In the genomic region with DNA sequence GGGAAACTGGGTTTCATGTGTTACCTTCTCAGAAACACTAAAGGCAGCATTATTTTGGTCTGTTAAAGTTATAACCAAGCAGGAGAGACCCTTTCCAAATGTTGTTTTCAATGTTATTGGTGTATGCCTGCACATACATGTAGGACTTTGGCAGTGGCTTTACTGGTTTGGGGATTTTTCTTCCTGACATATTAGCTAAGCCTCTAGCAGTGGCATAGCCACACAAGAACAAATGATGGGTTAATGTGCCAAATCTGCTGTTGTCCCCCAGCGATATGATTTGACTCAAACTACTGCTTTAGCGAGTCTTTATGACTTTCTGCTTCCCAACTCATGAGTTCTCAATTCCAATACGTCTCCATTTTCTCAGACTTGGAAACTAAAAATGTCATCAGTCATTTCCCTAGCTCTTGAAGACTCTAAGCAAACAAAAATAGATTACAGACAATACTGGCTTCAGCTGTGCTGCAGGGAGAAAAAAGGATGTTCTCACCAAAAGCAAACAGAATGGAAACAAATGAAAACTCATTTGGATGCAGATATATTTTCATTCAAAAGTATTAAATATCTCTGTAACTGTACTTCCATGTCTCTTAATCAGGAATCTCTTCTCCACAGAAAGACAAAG, we compare ENCODE assay signal across 21 cellular contexts. TPM values are rescaled to one million over a fixed set of nuclear protein-coding genes. Genes with fewer than 3 reads are reported as not detected.
A peak's percentile ranks its signal among the peaks of the same experiment; 100 is the strongest.
DNase-seq lines count a peak whose midpoint lies in the region; ATAC-seq and TF ChIP-seq lines count a peak whose summit lies in the region.
"Had no signal": no experiment of that assay in that cellular context is flagged by ENCODE, and none has a peak within 500 bp of the region (broad histone marks: within the 10 kb centered on the region; RNA-seq: fewer than 3 reads in every experiment).

No MANE protein-coding gene starts in this region.

- no peak overlapping the region for H3K9ac ChIP-seq in stomach smooth muscle (ENCODE audit: low read length in 2 of 2)

- H3K27ac Mint-ChIP-seq in GM23338 = no peak overlapping the region
- H3K27ac Mint-ChIP-seq in activated CD4-positive, alpha-beta T cell treated with anti-CD3 and anti-CD28 coated beads for 36 hours = no peak overlapping the region
- H3K27ac Mint-ChIP-seq: B cell; T-helper 1 cell treated with Interleukin-12 subunit alpha and Interleukin-12 subunit beta and Interleukin-4 antibody, amounts not matched to agents 30 μg/mL and 1 μg/mL, for 36 hours had no signal

- no peaks in the 10 kb centered on the region for H3K9me3 Mint-ChIP-seq in GM23338
- no peaks in the 10 kb centered on the region for H3K9me3 Mint-ChIP-seq in activated CD4-positive, alpha-beta T cell treated with anti-CD3 and anti-CD28 coated beads for 36 hours (ENCODE audit: low read depth)
- H3K9me3 Mint-ChIP-seq: T-helper 1 cell treated with Interleukin-12 subunit alpha and Interleukin-12 subunit beta and Interleukin-4 antibody, amounts not matched to agents 30 μg/mL and 1 μg/mL, for 36 hours had no signal

- peaks cover 51% of the 10 kb centered on the region for H3K4me1 Mint-ChIP-seq in GM23338
- no peaks in the 10 kb centered on the region for H3K4me1 Mint-ChIP-seq in activated CD4-positive, alpha-beta T cell treated with anti-CD3 and anti-CD28 coated beads for 36 hours
- H3K4me1 Mint-ChIP-seq: B cell had no signal

- H3K27ac ChIP-seq in GM23338 (ENCODE audit: low read depth) (peak overlapping the region; percentile 68), stomach smooth muscle (ENCODE audit: low read length) (peak overlapping the region; percentile 89)
- H3K27ac ChIP-seq: breast epithelium had no signal

- CTCF ChIA-PET in activated CD4-positive, alpha-beta T cell treated with anti-CD3 and anti-CD28 coated beads for 36 hours (lab: Charles Lee) = interaction anchor here (1.0 to 1.4 kb wide), 4 partner anchors 15 to 45 kb away, joined by 3 to 4 read pairs (median 3); no protein-coding TSS in a partner anchor

- no peaks in the 10 kb centered on the region for H3K9me3 ChIP-seq in stomach smooth muscle (ENCODE audit: control insufficient read depth in 2 of 2, low read length in 2 of 2)
- H3K9me3 ChIP-seq: breast epithelium, tibial artery had no signal

- H3K4me3 Mint-ChIP-seq in GM23338 = no peak overlapping the region
- no peak overlapping the region for H3K4me3 Mint-ChIP-seq in activated CD4-positive, alpha-beta T cell treated with anti-CD3 and anti-CD28 coated beads for 36 hours
- H3K4me3 Mint-ChIP-seq: B cell; T-helper 1 cell treated with Interleukin-12 subunit alpha and Interleukin-12 subunit beta and Interleukin-4 antibody, amounts not matched to agents 30 μg/mL and 1 μg/mL, for 36 hours had no signal

- H3K4me1 ChIP-seq in GM23338 (ENCODE audit: insufficient read depth) (peaks cover 34% of the 10 kb centered on the region), stomach smooth muscle (ENCODE audit: control insufficient read depth, insufficient read depth, low read length) (peaks cover 51% of the 10 kb centered on the region)
- H3K4me1 ChIP-seq: breast epithelium had no signal

- ATAC-seq in GM23338 (no peak), GM21447 (IDR thresholded peaks at IDR 0.05; ENCODE audit: unreplicated experiment) (no peak)
- ATAC-seq in activated CD4-positive, alpha-beta T cell treated with anti-CD3 and anti-CD28 coated beads for 36 hours = no peak

- POLR2A ChIA-PET in activated CD4-positive, alpha-beta T cell treated with anti-CD3 and anti-CD28 coated beads for 36 hours (lab: Charles Lee) = no interaction called here

- H2AFZ ChIP-seq in GM23338 = no peak overlapping the region

- peaks cover 44% of the 10 kb centered on the region for H3K36me3 Mint-ChIP-seq in GM23338 (ENCODE audit: low read depth)
- H3K36me3 Mint-ChIP-seq in activated CD4-positive, alpha-beta T cell treated with anti-CD3 and anti-CD28 coated beads for 36 hours (ENCODE audit: low read depth) = peaks cover 3% of the 10 kb centered on the region

- TF ChIP-seq CTCF in GM23338 (conservative IDR thresholded peaks at IDR 0.05; ENCODE audit: low read depth in 2 of 2) (no peak), fibroblast of villous mesenchyme (IDR thresholded peaks at IDR 0.05; ENCODE audit: insufficient read depth, low read depth, low read length) (no peak)

- peaks cover 8% of the 10 kb centered on the region; the same call in 1 of the 2 replicates for H3K36me3 ChIP-seq in GM23338 (ENCODE audit: insufficient read depth)
- H3K36me3 ChIP-seq in stomach smooth muscle (ENCODE audit: control insufficient read depth in 2 of 2, insufficient read depth in 2 of 2, low read length in 2 of 2) = peaks cover 33 to 44% of the 10 kb centered on the region in 2 donors
- H3K36me3 ChIP-seq: breast epithelium had no signal

- no peaks in the 10 kb centered on the region for H3K79me2 ChIP-seq in GM23338 (replicated peaks; ENCODE audit: insufficient read depth)

- H3K4me3 ChIP-seq in GM23338 (no peak overlapping the region), fibroblast of villous mesenchyme (ENCODE audit: low read depth, low read length) (no peak overlapping the region), stomach smooth muscle (ENCODE audit: low read length in 2 of 2) (no peak overlapping the region)
- H3K4me3 ChIP-seq: breast epithelium, tibial artery had no signal

- no peaks in the 10 kb centered on the region for H3K9me2 ChIP-seq in GM23338 (ENCODE audit: insufficient read depth)

- no peaks in the 10 kb centered on the region for H4K20me1 ChIP-seq in GM23338 (replicated peaks; ENCODE audit: insufficient read depth)

- H3K27me3 ChIP-seq in GM23338 (ENCODE audit: insufficient read depth) (no peaks in the 10 kb centered on the region), stomach smooth muscle (ENCODE audit: control insufficient read depth in 1 of 2, insufficient read depth in 2 of 2, low read length in 2 of 2) (no peaks in the 10 kb centered on the region)
- H3K27me3 ChIP-seq: breast epithelium, tibial artery had no signal

- DNase-seq in GM23338 (ENCODE audit: low spot score) (no peak), NCI-H345 (lab: John Stamatoyannopoulos, UW) (peak; percentile 36), fibroblast of villous mesenchyme (ENCODE audit: low read depth) (peak; percentile 30), NOMO-1 treated with dmso at 0.1 percent for 144 hours (lab: John Stamatoyannopoulos, UW; ENCODE audit: unreplicated experiment) (no peak)
- DNase-seq in activated CD4-positive, alpha-beta T cell treated with anti-CD3 and anti-CD28 coated beads for 36 hours = no peak
- DNase-seq: activated CD4-positive, alpha-beta T cell treated with anti-CD3 and anti-CD28 coated beads, Interleukin-2, amount 50 U/mL, for 4 hours; activated effector memory CD4-positive, alpha-beta T cell treated with anti-CD3 and anti-CD28 coated beads, Interleukin-2, amount 50 U/mL, for 16 hours; erythroblast; mammary epithelial cell; NCI-H1417; NCI-H2171 treated with DMSO at 0.1 percent for 48 hours; NCI-H774; SIG-M5; stimulated activated CD4-positive, alpha-beta T cell treated with anti-CD3 and anti-CD28 coated beads, Interleukin-1b, Interleukin-23, amount 100 ng/mL, for 48 hours; stimulated activated naive CD4-positive, alpha-beta T cell; tibial artery had no signal

- no peaks in the 10 kb centered on the region for H3K27me3 Mint-ChIP-seq in GM23338 (ENCODE audit: insufficient read depth, low read depth, poor library complexity)
- no peaks in the 10 kb centered on the region for H3K27me3 Mint-ChIP-seq in activated CD4-positive, alpha-beta T cell treated with anti-CD3 and anti-CD28 coated beads for 36 hours

- H3K4me2 ChIP-seq in GM23338 = no peak overlapping the region

- peaks cover 39% of the 10 kb centered on the region for H3F3A ChIP-seq in GM23338 (replicated peaks; ENCODE audit: low read depth)

- intact Hi-C loops in activated CD4-positive, alpha-beta T cell treated with anti-CD3 and anti-CD28 coated beads for 36 hours (cut with DNase I, micrococcal nuclease) = no loop called here

TF ChIP-seq in GM23338, 12 proteins besides CTCF, POLR2A, EP300 and RAD21 (continues in another document):
- TF ChIP-seq POLR2AphosphoS5 (IDR thresholded peaks at IDR 0.05; ENCODE audit: low read depth) = peak; percentile 7

RNA-seq across cellular contexts. Expression of a gene that starts 29.6 kb away (rescaled TPM):
- 412 and 449 TPM in 2 replicates for total RNA-seq in GM23338 (2014; rRNA removed; shearing (Covaris generic))
- 913 and 929 TPM in 2 replicates for polyA plus RNA-seq in GM23338 (2016; fragmentation: Nextera tagmentation; extraction: Ambion mirVana)
- 2,255 and 2,551 TPM in 2 replicates for total RNA-seq in fibroblast of villous mesenchyme
- 1 to 10 TPM; 7.6 to 8.9 TPM for total RNA-seq in activated CD4-positive, alpha-beta T cell treated with anti-CD3 and anti-CD28 coated beads for 36 hours

RNA-seq across cellular contexts. Expression of a gene that starts 49.5 kb away (rescaled TPM):
- total RNA-seq in GM23338 (2014; rRNA removed; shearing (Covaris generic)) = 15.2 and 18.6 TPM in 2 replicates
- 20.9 and 21.3 TPM in 2 replicates for polyA plus RNA-seq in GM23338 (2016; fragmentation: Nextera tagmentation; extraction: Ambion mirVana)
- 31.6 and 63.5 TPM in 2 replicates for total RNA-seq in fibroblast of villous mesenchyme
- total RNA-seq in activated CD4-positive, alpha-beta T cell treated with anti-CD3 and anti-CD28 coated beads for 36 hours = 10 to 100 TPM; 10.9 to 14.9 TPM

Comparison
In these comparisons a context has a peak if more than half of its experiments do, and no peak if none do; other contexts are left out.
1. DNase-seq: peak in NCI-H345 (single experiment) and fibroblast of villous mesenchyme (single experiment); none in GM23338 (single experiment), activated CD4-positive, alpha-beta T cell treated with anti-CD3 and anti-CD28 coated beads for 36 hours (single experiment) and NOMO-1 treated with dmso at 0.1 percent for 144 hours (single experiment).
2. RNA of a gene that starts 29.6 kb away (total RNA-seq): 2,255 to 2,551 TPM in fibroblast of villous mesenchyme and 412 to 449 TPM in GM23338; 7.6 to 8.9 TPM in activated CD4-positive, alpha-beta T cell treated with anti-CD3 and anti-CD28 coated beads for 36 hours; every median in the first group is over 10 times any median in the second.